24 cellular contexts compared by ENCODE assay signal in genomic region chr13:49373699-49374098, GRCh38.
DNase-seq lines count a peak whose midpoint lies in the region; ATAC-seq, FAIRE-seq and TF ChIP-seq lines count a peak whose summit lies in the region.
"Had no signal": no experiment of that assay in that cellular context is flagged by ENCODE, and none has a peak within 500 bp of the region (broad histone marks: within the 10 kb centered on the region; RNA-seq: fewer than 3 reads in every experiment).

No MANE protein-coding gene starts in this region.

- H3K36me3 Mint-ChIP-seq in naive B cell = no peaks in the 10 kb centered on the region
- no peaks in the 10 kb centered on the region for H3K36me3 Mint-ChIP-seq in activated naive CD4-positive, alpha-beta T cell treated with anti-CD3 and anti-CD28 coated beads, Interleukin-2, amount 50 U/mL, for 72 hours
- H3K36me3 Mint-ChIP-seq: natural killer cell treated with Interleukin-12 subunit alpha and Interleukin-12 subunit beta and Interleukin-15 and Interleukin-18, amount 100 ng/mL, for 72 hours had no signal

- no peak overlapping the region for H2AFZ ChIP-seq in HepG2 (ENCODE audit: low read length)

- 79% methylated on average over 2 of the region's 2 CpGs for whole genome bisulfite sequencing in HepG2 (ENCODE audit: low lambda C conversion rate)
- WGBS in right lobe of liver (ENCODE audit: insufficient coverage, low coverage, low lambda C conversion rate, missing lambda C conversion rate) = 67% methylated on average over 2 of the region's 2 CpGs
- 60 to 73% methylated on average over 2 of the region's 2 CpGs for WGBS in tibial nerve, 2 donors

- no peaks in the 10 kb centered on the region for H3K79me2 ChIP-seq in HepG2 (ENCODE audit: insufficient read depth, low read length)

- no TSS peak for BruUV-seq in HepG2 (replicated peaks; lab: Mats Ljungman, UMichigan)

- no peaks in the 10 kb centered on the region for H3K36me3 ChIP-seq in HepG2 (replicated peaks in 1 of 2; ENCODE audit: control insufficient read depth in 1 of 2, insufficient read depth in 2 of 2, low read length in 2 of 2)
- no peaks in the 10 kb centered on the region for H3K36me3 ChIP-seq in right lobe of liver
- no peaks in the 10 kb centered on the region for H3K36me3 ChIP-seq in brain microvascular endothelial cell (replicated peaks)
- peaks cover 0 to 5% (median 0%) of the 10 kb centered on the region in 3 donors for H3K36me3 ChIP-seq in tibial nerve

- H3K27ac ChIP-seq in HepG2 (ENCODE audit: extremely low read length, insufficient read depth, low read length) (no peak overlapping the region), right lobe of liver (no peak overlapping the region), brain microvascular endothelial cell (peak overlapping the region; percentile 40), tibial nerve (peak overlapping the region in 2 of 4 donors; percentile 81 to 91)
- H3K27ac ChIP-seq: upper lobe of left lung had no signal

- H3K27me3 ChIP-seq in HepG2 (ENCODE audit: control insufficient read depth in 1 of 2, insufficient read depth in 2 of 2, low read length in 2 of 2) (no peaks in the 10 kb centered on the region), right lobe of liver (no peaks in the 10 kb centered on the region), brain microvascular endothelial cell (replicated peaks) (no peaks in the 10 kb centered on the region), tibial nerve (no peaks in the 10 kb centered on the region)
- H3K27me3 ChIP-seq: gastroesophageal sphincter, upper lobe of left lung had no signal

- in situ Hi-C loops in HepG2 (cut with HindIII; ENCODE audit: extremely low pct_ligation_motif_present, low pct_unique_long_range_greater_than_20kb) (loop anchor here (5.0 kb wide), 1 partner anchor 66 kb away; no protein-coding TSS in a partner anchor), brain microvascular endothelial cell (cut with HindIII; ENCODE audit: low pct_ligation_motif_present, low sequenced_read_pairs) (no loop called here)

- TF ChIP-seq CTCF in HepG2 (CRISPR knock-in tag; IDR thresholded peaks at IDR 0.05) = no peak
- no peak for TF ChIP-seq CTCF in right lobe of liver (IDR thresholded peaks at IDR 0.05)
- no peak for TF ChIP-seq CTCF in brain microvascular endothelial cell (IDR thresholded peaks at IDR 0.05; ENCODE audit: low read depth, low read length, missing control alignments)
- TF ChIP-seq CTCF in tibial nerve (IDR thresholded peaks at IDR 0.05) = no peak

- no peak for TF ChIP-seq RAD21 in HepG2 (CRISPR knock-in tag; IDR thresholded peaks at IDR 0.05)

- no peak for TF ChIP-seq POLR2A in HepG2 (IDR thresholded peaks at IDR 0.05; ENCODE audit: insufficient read depth in 1 of 2, low read depth in 2 of 2, low read length in 2 of 2)
- no peak for TF ChIP-seq POLR2A in right lobe of liver (IDR thresholded peaks at IDR 0.05)
- TF ChIP-seq POLR2A in tibial nerve (IDR thresholded peaks at IDR 0.05) = no peak

- DNase-seq in HepG2 (ENCODE audit: low spot score) (peak; percentile 14), right lobe of liver (no peak), brain microvascular endothelial cell (peak; percentile 40), naive B cell (no peak), NCI-H82 (lab: John Stamatoyannopoulos, UW) (no peak), T-helper 9 cell (no peak), tibial nerve (ENCODE audit: low spot score in 2 of 2) (no peak)
- DNase-seq in activated naive CD4-positive, alpha-beta T cell treated with anti-CD3 and anti-CD28 coated beads, Interleukin-2, amount 50 U/mL, for 72 hours (ENCODE audit: low spot score in 2 of 2) = no peak
- DNase-seq: 8988T; activated CD4-positive, alpha-beta T cell treated with anti-CD3 and anti-CD28 coated beads, Interleukin-2, amount 50 U/mL, for 1 hour; activated CD8-positive, alpha-beta memory T cell treated with anti-CD3 and anti-CD28 coated beads, Interleukin-2, amount 50 U/mL, for 4 hours; activated naive CD8-positive, alpha-beta T cell treated with anti-CD3 and anti-CD28 coated beads, Interleukin-2, amount 50 U/mL, for 24 hours; caudate nucleus; COR-L47; NCI-H1436; NCI-H526; SIG-M5; small intestine; stimulated activated CD4-positive, alpha-beta T cell treated with anti-CD3 and anti-CD28 coated beads, Interleukin-2, amount 100 ng/mL, for 48 hours; T-helper 1 cell; upper lobe of left lung had no signal

- peaks cover 31% of the 10 kb centered on the region for H3K4me1 ChIP-seq in HepG2 (ENCODE audit: insufficient read depth, low read length)
- H3K4me1 ChIP-seq in right lobe of liver = no peaks in the 10 kb centered on the region
- peaks cover 0 to 70% (median 20%) of the 10 kb centered on the region in 4 donors for H3K4me1 ChIP-seq in tibial nerve

- CTCF ChIA-PET in HepG2 (lab: Yijun Ruan, JAX; ENCODE audit: low intra/inter-chr PET ratio, low total read pairs) = no interaction called here

- peaks cover 32 to 50% (median 44%) of the 10 kb centered on the region in 3 donors for H3K4me1 Mint-ChIP-seq in naive B cell

- H3K4me3 Mint-ChIP-seq in naive B cell = no peak overlapping the region
- H3K4me3 Mint-ChIP-seq: activated naive CD8-positive, alpha-beta T cell treated with anti-CD3 and anti-CD28 coated beads, Interleukin-2, amount 50 U/mL, for 24 hours; natural killer cell treated with Interleukin-12 subunit alpha and Interleukin-12 subunit beta and Interleukin-15 and Interleukin-18, amount 100 ng/mL, for 72 hours; stimulated activated naive CD8-positive, alpha-beta T cell treated with anti-CD3 and anti-CD28 coated beads, Interleukin-15, Interleukin-2, amounts not matched to agents 100 ng/mL and 50 ng/mL, for 24 hours had no signal

- no peaks in the 10 kb centered on the region for H3K27me3 Mint-ChIP-seq in naive B cell
- H3K27me3 Mint-ChIP-seq: activated naive CD8-positive, alpha-beta T cell treated with anti-CD3 and anti-CD28 coated beads, Interleukin-2, amount 50 U/mL, for 24 hours; natural killer cell treated with Interleukin-12 subunit alpha and Interleukin-12 subunit beta and Interleukin-15 and Interleukin-18, amount 100 ng/mL, for 72 hours had no signal

- H3K27ac Mint-ChIP-seq in naive B cell = peak overlapping the region in 4 of 6 donors; percentile 19 to 83 (median 58)
- no peak overlapping the region for H3K27ac Mint-ChIP-seq in activated naive CD4-positive, alpha-beta T cell treated with anti-CD3 and anti-CD28 coated beads, Interleukin-2, amount 50 U/mL, for 72 hours
- H3K27ac Mint-ChIP-seq: activated naive CD8-positive, alpha-beta T cell treated with anti-CD3 and anti-CD28 coated beads, Interleukin-2, amount 50 U/mL, for 24 hours; natural killer cell treated with Interleukin-12 subunit alpha and Interleukin-12 subunit beta and Interleukin-15 and Interleukin-18, amount 100 ng/mL, for 72 hours; stimulated activated naive CD8-positive, alpha-beta T cell treated with anti-CD3 and anti-CD28 coated beads, Interleukin-15, Interleukin-2, amounts not matched to agents 100 ng/mL and 50 ng/mL, for 24 hours had no signal

- ATAC-seq in HepG2 (no peak), right lobe of liver (no peak), naive B cell (ENCODE audit: low read depth in 2 of 2) (no peak)
- ATAC-seq in activated naive CD4-positive, alpha-beta T cell treated with anti-CD3 and anti-CD28 coated beads, Interleukin-2, amount 50 U/mL, for 72 hours = no peak
- ATAC-seq: activated naive CD8-positive, alpha-beta T cell treated with anti-CD3 and anti-CD28 coated beads, Interleukin-2, amount 50 U/mL, for 24 hours; gastroesophageal sphincter; natural killer cell treated with Interleukin-12 subunit alpha and Interleukin-12 subunit beta and Interleukin-15 and Interleukin-18, amount 100 ng/mL, for 72 hours had no signal

- H3K9ac ChIP-seq in HepG2 (ENCODE audit: insufficient read depth, low read depth, low read length) = no peak overlapping the region

- H3K4me2 ChIP-seq in HepG2 (ENCODE audit: low read depth, low read length) = no peak overlapping the region

- H3K4me3 ChIP-seq in HepG2 (replicated peaks in 1 of 3; ENCODE audit: insufficient read depth in 1 of 3, low read depth in 2 of 3, low read length in 3 of 3) (no peak overlapping the region), right lobe of liver (no peak overlapping the region), brain microvascular endothelial cell (ENCODE audit: low read depth, low read length) (no peak overlapping the region), tibial nerve (no peak overlapping the region)
- H3K4me3 ChIP-seq: gastroesophageal sphincter, upper lobe of left lung had no signal

- TF ChIP-seq EP300 in HepG2 (IDR thresholded peaks at IDR 0.05; ENCODE audit: low read depth in 2 of 2, low read length in 2 of 2) (no peak), HepG2 (CRISPR knock-in tag; IDR thresholded peaks at IDR 0.05; ENCODE audit: borderline replicate concordance) (no peak), tibial nerve (IDR thresholded peaks at IDR 0.05) (no peak)

- no peaks in the 10 kb centered on the region for H3K9me3 Mint-ChIP-seq in naive B cell
- no peaks in the 10 kb centered on the region for H3K9me3 Mint-ChIP-seq in activated naive CD4-positive, alpha-beta T cell treated with anti-CD3 and anti-CD28 coated beads, Interleukin-2, amount 50 U/mL, for 72 hours
- H3K9me3 Mint-ChIP-seq: activated naive CD8-positive, alpha-beta T cell treated with anti-CD3 and anti-CD28 coated beads, Interleukin-2, amount 50 U/mL, for 24 hours; natural killer cell treated with Interleukin-12 subunit alpha and Interleukin-12 subunit beta and Interleukin-15 and Interleukin-18, amount 100 ng/mL, for 72 hours; stimulated activated naive CD8-positive, alpha-beta T cell treated with anti-CD3 and anti-CD28 coated beads, Interleukin-15, Interleukin-2, amounts not matched to agents 100 ng/mL and 50 ng/mL, for 24 hours had no signal

- no peaks in the 10 kb centered on the region for H3K9me3 ChIP-seq in HepG2 (ENCODE audit: low read length)
- H3K9me3 ChIP-seq in right lobe of liver = no peaks in the 10 kb centered on the region
- H3K9me3 ChIP-seq in tibial nerve = no peaks in the 10 kb centered on the region
- H3K9me3 ChIP-seq: gastroesophageal sphincter, upper lobe of left lung had no signal

- intact Hi-C loops in HepG2 (cut with micrococcal nuclease; ENCODE audit: unreplicated experiment) (loop anchor here (5.0 kb wide), 1 partner anchor 71 kb away; no protein-coding TSS in a partner anchor), right lobe of liver (cut with DNase I) (no loop called here)

- no peaks in the 10 kb centered on the region for H4K20me1 ChIP-seq in HepG2 (ENCODE audit: insufficient read depth, low read length)

- no peak for FAIRE-seq in HepG2 (lab: Jason Lieb, UNC)
- FAIRE-seq: small intestine had no signal

- POLR2A ChIA-PET in HepG2 (lab: Yijun Ruan, JAX) = no interaction called here

TF ChIP-seq in HepG2, 621 proteins besides CTCF, POLR2A, EP300 and RAD21 (continues in another document):
- no peak for TF ChIP-seq ZNF747 (CRISPR knock-in tag; IDR thresholded peaks at IDR 0.05; ENCODE audit: borderline replicate concordance)

Comparison
In these comparisons a context has a peak if more than half of its experiments do, and no peak if none do; other contexts are left out.
1. DNase-seq: peak in HepG2 (single experiment) and brain microvascular endothelial cell (single experiment); none in right lobe of liver (0 of 3), naive B cell (single experiment), NCI-H82 (single experiment), activated naive CD4-positive, alpha-beta T cell treated with anti-CD3 and anti-CD28 coated beads, Interleukin-2, amount 50 U/mL, for 72 hours (0 of 2), T-helper 9 cell (single experiment) and tibial nerve (0 of 2).
2. H3K27ac Mint-ChIP-seq: peak in naive B cell (4 of 6); none in activated naive CD4-positive, alpha-beta T cell treated with anti-CD3 and anti-CD28 coated beads, Interleukin-2, amount 50 U/mL, for 72 hours (0 of 2).